In the genomic region with DNA sequence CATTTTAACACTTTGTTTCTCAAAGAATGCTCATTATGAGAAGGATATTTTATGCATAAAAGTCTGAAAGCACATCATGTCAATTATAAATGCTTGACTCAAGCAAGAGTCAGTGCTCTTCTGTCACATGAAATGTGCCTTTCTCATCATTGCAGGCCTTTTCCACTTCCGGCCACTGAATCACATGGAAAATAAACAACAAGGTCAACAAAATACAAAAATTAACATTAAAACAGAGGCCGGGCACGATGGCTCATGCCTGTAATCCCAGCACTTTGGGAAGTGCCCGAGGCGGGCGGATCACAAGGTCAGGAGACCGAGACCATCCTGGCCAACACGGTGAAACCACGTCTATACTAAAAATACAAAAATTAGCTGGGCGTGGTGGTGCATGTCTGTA, we compare ENCODE assay signal across 1 cellular context.
TF ChIP-seq lines count a peak whose summit lies in the region.

No MANE protein-coding gene starts in this region.

TF ChIP-seq in HepG2, 621 proteins besides CTCF, POLR2A, EP300 and RAD21 (continued from another document):
- no peak for TF ChIP-seq ZFP41 (CRISPR knock-in tag; IDR thresholded peaks at IDR 0.05; ENCODE audit: borderline replicate concordance)
- no peak for TF ChIP-seq MTERF4 (CRISPR knock-in tag; IDR thresholded peaks at IDR 0.05)
- no peak for TF ChIP-seq TMF1 (CRISPR knock-in tag; IDR thresholded peaks at IDR 0.05; ENCODE audit: low read depth)
- no peak for TF ChIP-seq PREB (CRISPR knock-in tag; IDR thresholded peaks at IDR 0.05)
- TF ChIP-seq PHF20 (CRISPR knock-in tag; IDR thresholded peaks at IDR 0.05): no peak
- no peak for TF ChIP-seq ZFY (CRISPR knock-in tag; IDR thresholded peaks at IDR 0.05)
- no peak for TF ChIP-seq SRF (IDR thresholded peaks at IDR 0.05; ENCODE audit: low read depth, low read length)
- TF ChIP-seq ZMYM2 (CRISPR knock-in tag; IDR thresholded peaks at IDR 0.05): no peak
- no peak for TF ChIP-seq NFRKB (IDR thresholded peaks at IDR 0.05)
- TF ChIP-seq ZBTB7A (CRISPR knock-in tag; IDR thresholded peaks at IDR 0.05): no peak
- TF ChIP-seq TARDBP (CRISPR knock-in tag; IDR thresholded peaks at IDR 0.05): no peak
- no peak for TF ChIP-seq KDM4B (CRISPR knock-in tag; IDR thresholded peaks at IDR 0.05)
- no peak for TF ChIP-seq SATB2 (CRISPR knock-in tag; IDR thresholded peaks at IDR 0.05)
- TF ChIP-seq, protein P1, sequence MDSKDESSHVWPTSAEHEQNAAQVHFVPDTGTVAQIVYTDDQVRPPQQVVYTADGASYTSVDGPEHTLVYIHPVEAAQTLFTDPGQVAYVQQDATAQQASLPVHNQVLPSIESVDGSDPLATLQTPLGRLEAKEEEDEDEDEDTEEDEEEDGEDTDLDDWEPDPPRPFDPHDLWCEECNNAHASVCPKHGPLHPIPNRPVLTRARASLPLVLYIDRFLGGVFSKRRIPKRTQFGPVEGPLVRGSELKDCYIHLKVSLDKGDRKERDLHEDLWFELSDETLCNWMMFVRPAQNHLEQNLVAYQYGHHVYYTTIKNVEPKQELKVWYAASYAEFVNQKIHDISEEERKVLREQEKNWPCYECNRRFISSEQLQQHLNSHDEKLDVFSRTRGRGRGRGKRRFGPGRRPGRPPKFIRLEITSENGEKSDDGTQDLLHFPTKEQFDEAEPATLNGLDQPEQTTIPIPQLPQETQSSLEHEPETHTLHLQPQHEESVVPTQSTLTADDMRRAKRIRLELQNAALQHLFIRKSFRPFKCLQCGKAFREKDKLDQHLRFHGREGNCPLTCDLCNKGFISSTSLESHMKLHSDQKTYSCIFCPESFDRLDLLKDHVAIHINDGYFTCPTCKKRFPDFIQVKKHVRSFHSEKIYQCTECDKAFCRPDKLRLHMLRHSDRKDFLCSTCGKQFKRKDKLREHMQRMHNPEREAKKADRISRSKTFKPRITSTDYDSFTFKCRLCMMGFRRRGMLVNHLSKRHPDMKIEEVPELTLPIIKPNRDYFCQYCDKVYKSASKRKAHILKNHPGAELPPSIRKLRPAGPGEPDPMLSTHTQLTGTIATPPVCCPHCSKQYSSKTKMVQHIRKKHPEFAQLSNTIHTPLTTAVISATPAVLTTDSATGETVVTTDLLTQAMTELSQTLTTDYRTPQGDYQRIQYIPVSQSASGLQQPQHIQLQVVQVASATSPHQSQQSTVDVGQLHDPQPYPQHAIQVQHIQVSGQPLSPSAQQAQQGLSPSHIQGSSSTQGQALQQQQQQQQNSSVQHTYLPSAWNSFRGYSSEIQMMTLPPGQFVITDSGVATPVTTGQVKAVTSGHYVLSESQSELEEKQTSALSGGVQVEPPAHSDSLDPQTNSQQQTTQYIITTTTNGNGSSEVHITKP (CRISPR knock-in tag; IDR thresholded peaks at IDR 0.05; ENCODE audit: low read depth): no peak
